ENCODE assay signal across 8 cellular contexts in genomic region chr11:22304337-22304961, GRCh38. TPM values are rescaled to one million over a fixed set of nuclear protein-coding genes. Genes with fewer than 3 reads are reported as not detected.
DNase-seq lines count a peak whose midpoint lies in the region; ATAC-seq, FAIRE-seq and TF ChIP-seq lines count a peak whose summit lies in the region.

No MANE protein-coding gene starts in this region.

- no peaks in the 10 kb centered on the region for H3K79me2 ChIP-seq in astrocyte (ENCODE audit: insufficient read depth, low read length)

- DNase-seq in DMS 273 treated with DMSO at 0.1 percent for 48 hours (lab: John Stamatoyannopoulos, UW) = peak; percentile 1
- no peak for DNase-seq in H54 (ENCODE audit: insufficient read length, low spot score)
- DNase-seq in NCI-H2107 (lab: John Stamatoyannopoulos, UW) = peak; percentile 31
- peak; percentile 13 for DNase-seq in astrocyte (ENCODE audit: low read depth)
- DNase-seq in kidney tubule cell (ENCODE audit: low spot score) = peak; percentile 61
- no peak for DNase-seq in effector CD8-positive, alpha-beta T cell (lab: John Stamatoyannopoulos, UW)

- no peaks in the 10 kb centered on the region for H3K36me3 Mint-ChIP-seq in astrocyte (ENCODE audit: low read depth, unreplicated experiment)

- H3K36me3 ChIP-seq in astrocyte (ENCODE audit: insufficient read depth, low read length) = no peaks in the 10 kb centered on the region

- H4K20me1 ChIP-seq in astrocyte (ENCODE audit: insufficient read depth, low read length) = no peaks in the 10 kb centered on the region

- peak; percentile 60 for TF ChIP-seq CTCF in astrocyte (IDR thresholded peaks at IDR 0.05; ENCODE audit: insufficient read depth, low read depth, low read length)

- H3K27ac ChIP-seq in astrocyte (ENCODE audit: low read depth, low read length) = no peak overlapping the region

- no peak overlapping the region for H3K4me2 ChIP-seq in astrocyte (ENCODE audit: low read length)

- no peaks in the 10 kb centered on the region for H3K27me3 ChIP-seq in astrocyte (ENCODE audit: insufficient read depth, low read length)

- H3K4me1 Mint-ChIP-seq in astrocyte (ENCODE audit: low read depth, unreplicated experiment) = no peaks in the 10 kb centered on the region

- H3K9me3 Mint-ChIP-seq in astrocyte (ENCODE audit: unreplicated experiment) = no peaks in the 10 kb centered on the region

- no peak overlapping the region for H3K4me3 Mint-ChIP-seq in astrocyte (ENCODE audit: unreplicated experiment)

- no peaks in the 10 kb centered on the region for H3K4me1 ChIP-seq in astrocyte (ENCODE audit: insufficient read depth, low read length)

- H3K27me3 Mint-ChIP-seq in astrocyte (ENCODE audit: low read depth, unreplicated experiment) = no peaks in the 10 kb centered on the region

- FAIRE-seq in H54 (lab: Jason Lieb, UNC) (peak; percentile 38), astrocyte (lab: Jason Lieb, UNC) (peak; percentile 56)

- no peak overlapping the region for H2AFZ ChIP-seq in astrocyte (ENCODE audit: low read depth, low read length)

- no peaks in the 10 kb centered on the region for H3K9me3 ChIP-seq in astrocyte (ENCODE audit: insufficient read depth, low read depth, low read length)

- no peak overlapping the region for H3K9ac ChIP-seq in astrocyte (ENCODE audit: low read length)

- no peak for TF ChIP-seq POLR2A in H54 (IDR thresholded peaks at IDR 0.05; ENCODE audit: low read depth, low read length)

- H3K27ac Mint-ChIP-seq in astrocyte (ENCODE audit: unreplicated experiment) = no peak overlapping the region

- no peak overlapping the region for H3K4me3 ChIP-seq in astrocyte (ENCODE audit: insufficient read depth, low read depth, low read length)

- ATAC-seq in GM21737 (IDR thresholded peaks at IDR 0.05; ENCODE audit: unreplicated experiment) = no peak
- no peak for ATAC-seq in GM18517 (IDR thresholded peaks at IDR 0.05; ENCODE audit: unreplicated experiment)

RNA-seq across cellular contexts. Expression of gene SLC17A6, which starts 33.7 kb away (rescaled TPM):
- not detected in 2 replicates for total RNA-seq in astrocyte

Comparison
In these comparisons a context has a peak if more than half of its experiments do, and no peak if none do; other contexts are left out.
1. DNase-seq: peak in DMS 273 treated with DMSO at 0.1 percent for 48 hours (single experiment), NCI-H2107 (single experiment), astrocyte (single experiment) and kidney tubule cell (single experiment); none in H54 (single experiment) and effector CD8-positive, alpha-beta T cell (single experiment).